Comparison of ENCODE assay signal across 8 cellular contexts in the genomic region with DNA sequence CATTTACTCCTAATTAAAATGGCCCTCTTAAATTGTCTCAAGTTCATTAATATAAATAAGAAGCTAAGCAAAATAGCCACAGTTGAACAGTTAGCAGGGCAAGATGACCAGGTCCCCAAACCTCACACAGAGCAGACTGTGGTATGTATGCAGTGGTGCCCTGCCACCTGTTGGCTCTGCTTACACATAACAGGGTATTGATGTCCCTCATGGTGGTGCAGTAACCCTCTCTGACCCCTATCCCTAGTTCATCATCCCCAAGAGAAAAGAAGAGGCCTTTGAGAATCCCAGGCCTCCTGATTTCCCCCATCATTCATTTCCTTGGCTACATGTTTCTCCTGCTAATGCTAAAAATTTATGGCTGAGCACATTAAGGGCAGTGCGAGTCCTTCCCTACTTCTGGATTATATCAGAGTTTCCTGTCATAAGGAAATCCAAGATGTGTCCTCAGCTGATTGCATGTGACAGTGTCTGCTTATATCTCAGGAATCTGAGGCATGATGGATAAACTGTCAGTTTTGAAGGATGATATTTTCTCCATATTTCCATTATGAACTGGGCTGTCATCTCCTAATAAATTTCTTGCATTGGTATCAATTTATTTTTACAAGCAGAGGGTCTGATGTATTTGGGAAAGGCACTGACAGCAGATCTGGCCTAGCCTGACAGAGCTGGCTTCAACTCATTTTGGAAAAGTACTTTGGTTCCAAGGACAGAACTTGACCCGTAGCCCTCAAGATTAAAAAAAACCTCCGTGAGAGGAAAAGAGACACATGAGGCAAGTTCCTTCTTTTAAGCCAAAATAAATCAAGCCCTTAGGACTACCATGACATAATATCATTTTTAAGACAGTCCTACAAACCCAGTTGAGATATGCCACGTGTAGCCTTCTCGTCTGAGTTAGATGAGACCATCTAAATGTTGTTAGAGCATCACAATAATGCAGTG.
A peak's percentile ranks its signal among the peaks of the same experiment; 100 is the strongest.
DNase-seq lines count a peak whose midpoint lies in the region; ATAC-seq and TF ChIP-seq lines count a peak whose summit lies in the region.

No MANE protein-coding gene starts in this region.

- DNase-seq in A673 (ENCODE audit: low spot score) = peak; percentile 16
- no peak for DNase-seq in RWPE2 (ENCODE audit: low spot score)
- no peak for DNase-seq in right atrium auricular region (ENCODE audit: low spot score)
- no peak for DNase-seq in activated CD4-positive, CD25-positive, alpha-beta regulatory T cell (lab: John Stamatoyannopoulos, UW)
- no peak for DNase-seq in neuronal stem cell (ENCODE audit: low spot score)

- no peak overlapping the region for H3K4ac ChIP-seq in neuronal stem cell (ENCODE audit: low read length)

- BruUV-seq in A673 (replicated peaks; lab: Mats Ljungman, UMichigan) = no TSS peak

- H4K91ac ChIP-seq in neuronal stem cell (ENCODE audit: low read depth, low read length, poor library complexity) = no peak overlapping the region

- no peak overlapping the region for H3K4me2 ChIP-seq in neuronal stem cell (ENCODE audit: insufficient read depth, low read length, poor library complexity, severe bottlenecking)

- H3K14ac ChIP-seq in neuronal stem cell (ENCODE audit: low read length) = no peak overlapping the region

- H3K4me3 ChIP-seq in A673 (ENCODE audit: low read depth, low read length, poor library complexity, severe bottlenecking) = no peak overlapping the region
- H3K4me3 ChIP-seq in RWPE2 (ENCODE audit: severe bottlenecking) = no peak overlapping the region
- no peak overlapping the region for H3K4me3 ChIP-seq in right atrium auricular region
- H3K4me3 ChIP-seq in neuronal stem cell (ENCODE audit: low read length in 2 of 2) = no peak overlapping the region

- H2BK15ac ChIP-seq in neuronal stem cell (ENCODE audit: low read length) = no peak overlapping the region

- POLR2A ChIA-PET in A673 (lab: Charles Lee; ENCODE audit: low non-redundant PET) = no interaction called here

- no peaks in the 10 kb centered on the region for H3K9me3 ChIP-seq in A673 (ENCODE audit: low read depth, low read length, poor library complexity, severe bottlenecking)
- no peaks in the 10 kb centered on the region for H3K9me3 ChIP-seq in RWPE2 (ENCODE audit: severe bottlenecking)
- H3K9me3 ChIP-seq in right atrium auricular region = no peaks in the 10 kb centered on the region
- H3K9me3 ChIP-seq in neuronal stem cell (replicated peaks in 1 of 2; ENCODE audit: control insufficient read depth in 2 of 2, insufficient read depth in 1 of 2, low read depth in 1 of 2, low read length in 2 of 2) = peaks cover 0 to 3% of the 10 kb centered on the region in 2 donors

- no peak overlapping the region for H2AK5ac ChIP-seq in neuronal stem cell (ENCODE audit: low read depth, low read length)

- H3K27me3 ChIP-seq in A673 (replicated peaks; ENCODE audit: insufficient read depth, low read depth, low read length, poor library complexity) (peaks cover 22% of the 10 kb centered on the region), RWPE2 (ENCODE audit: insufficient read depth, poor library complexity, severe bottlenecking) (no peaks in the 10 kb centered on the region), right atrium auricular region (no peaks in the 10 kb centered on the region), neuronal stem cell (ENCODE audit: control insufficient read depth in 3 of 3, insufficient read depth in 3 of 3, low read depth in 1 of 3, low read length in 3 of 3) (no peaks in the 10 kb centered on the region)

- no peak overlapping the region for H3K23ac ChIP-seq in neuronal stem cell (ENCODE audit: low read depth, low read length, poor library complexity)

- H3K4me1 ChIP-seq in A673 (ENCODE audit: insufficient read depth, low read length, poor library complexity, severe bottlenecking) = peaks cover 18% of the 10 kb centered on the region
- no peaks in the 10 kb centered on the region for H3K4me1 ChIP-seq in RWPE2 (ENCODE audit: insufficient read depth, poor library complexity, severe bottlenecking)
- H3K4me1 ChIP-seq in right atrium auricular region = peaks cover 0 to 42% of the 10 kb centered on the region in 2 donors
- peaks cover 2 to 5% of the 10 kb centered on the region in 2 donors for H3K4me1 ChIP-seq in neuronal stem cell (ENCODE audit: control insufficient read depth in 2 of 2, insufficient read depth in 1 of 2, low read depth in 1 of 2, low read length in 2 of 2)

- no peak overlapping the region for H2BK12ac ChIP-seq in neuronal stem cell (ENCODE audit: low read length)

- no CpG with 5 or more reads among the region's 5 CpGs for WGBS in neuronal stem cell (ENCODE audit: extremely low coverage in 2 of 2, insufficient read length in 2 of 2, insufficient replicate concordance in 1 of 2), 2 donors

- no peak overlapping the region for H3K18ac ChIP-seq in neuronal stem cell (ENCODE audit: low read length)

- no peak overlapping the region for H3K9ac ChIP-seq in neuronal stem cell (ENCODE audit: low read depth, low read length, poor library complexity)

- H3K27ac ChIP-seq in A673 (ENCODE audit: low read depth, low read length, poor library complexity, severe bottlenecking) (no peak overlapping the region), RWPE2 (ENCODE audit: poor library complexity, severe bottlenecking) (no peak overlapping the region), right atrium auricular region (peak overlapping the region; percentile 59 to 66), neuronal stem cell (replicated peaks; ENCODE audit: low read length) (no peak overlapping the region)

- no peaks in the 10 kb centered on the region for H3K79me1 ChIP-seq in neuronal stem cell (ENCODE audit: low read depth, low read length)

- H2AFZ ChIP-seq in neuronal stem cell (ENCODE audit: low read length) = no peak overlapping the region

- intact Hi-C loops in A673 (cut with micrococcal nuclease; ENCODE audit: unreplicated experiment) = no loop called here

- no peak overlapping the region for H2BK120ac ChIP-seq in neuronal stem cell (ENCODE audit: low read depth, low read length)

- CTCF ChIA-PET in A673 (lab: Charles Lee) = no interaction called here

- TF ChIP-seq CTCF in A673 (conservative IDR thresholded peaks at IDR 0.05; ENCODE audit: low read depth, low read length) = peak; percentile 41
- peak; percentile 74 for TF ChIP-seq CTCF in GM12872 (IDR thresholded peaks at IDR 0.05; ENCODE audit: insufficient read depth, low read depth, low read length)
- TF ChIP-seq CTCF in RWPE2 (IDR thresholded peaks at IDR 0.05; ENCODE audit: poor library complexity, severe bottlenecking) = peak; percentile 71
- TF ChIP-seq CTCF in right atrium auricular region (IDR thresholded peaks at IDR 0.05) = peak in 1 of 2 donors; percentile 54

- H3K36me3 ChIP-seq in A673 (ENCODE audit: insufficient read depth, low read length, poor library complexity, severe bottlenecking) (no peaks in the 10 kb centered on the region), RWPE2 (ENCODE audit: low read depth) (no peaks in the 10 kb centered on the region), right atrium auricular region (no peaks in the 10 kb centered on the region), neuronal stem cell (replicated peaks in 1 of 2; ENCODE audit: control insufficient read depth in 2 of 2, insufficient read depth in 2 of 2, low read length in 2 of 2) (no peaks in the 10 kb centered on the region)

- ATAC-seq in HG03196 (IDR thresholded peaks at IDR 0.05; ENCODE audit: unreplicated experiment) = peak; percentile 58
- peak; percentile 94; the same call in 2 of the 3 replicates for ATAC-seq in RWPE2 (ENCODE audit: low read depth)
- no peak for ATAC-seq in HG03439 (IDR thresholded peaks at IDR 0.05; ENCODE audit: unreplicated experiment)

- no peak overlapping the region for H4K8ac ChIP-seq in neuronal stem cell (ENCODE audit: low read depth, low read length)

- H2BK5ac ChIP-seq in neuronal stem cell (ENCODE audit: low read length) = no peak overlapping the region

Comparison
In these comparisons a context has a peak if more than half of its experiments do, and no peak if none do; other contexts are left out.
1. H3K27ac ChIP-seq: peak in right atrium auricular region (2 of 2); none in A673 (single experiment), RWPE2 (single experiment) and neuronal stem cell (single experiment).